16 cellular contexts compared by ENCODE assay signal in the genomic region with DNA sequence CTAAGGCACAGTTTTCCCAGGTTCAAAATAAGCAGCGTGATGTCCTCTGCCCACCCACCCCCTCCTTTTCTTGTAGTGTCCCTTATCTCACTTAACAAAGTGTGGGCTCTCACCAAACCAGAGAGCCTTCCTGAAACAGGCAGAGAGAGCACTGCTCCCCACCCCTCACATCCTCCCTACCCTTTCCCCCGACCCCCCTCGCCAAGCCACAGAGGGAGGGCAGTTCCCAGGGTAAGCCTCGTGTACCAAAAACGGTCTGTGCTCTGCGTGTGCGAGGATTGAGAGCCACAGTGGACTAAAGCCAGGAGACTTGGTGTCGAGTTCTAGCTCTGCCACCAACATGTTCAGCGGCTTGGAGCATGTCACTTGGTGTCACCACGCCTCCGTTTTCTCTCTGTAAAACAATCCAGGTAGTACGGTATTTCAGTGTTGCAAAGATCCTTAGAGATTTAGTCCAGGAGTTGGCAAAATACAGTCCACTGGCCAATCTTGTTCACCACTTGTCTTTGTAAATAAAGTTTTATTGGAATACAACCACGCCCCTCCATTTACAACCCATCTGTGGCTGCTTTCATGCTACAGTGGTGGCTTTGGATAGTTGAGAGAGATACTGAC.
DNase-seq lines count a peak whose midpoint lies in the region; ATAC-seq and TF ChIP-seq lines count a peak whose summit lies in the region.
"Had no signal": no experiment of that assay in that cellular context is flagged by ENCODE, and none has a peak within 500 bp of the region (broad histone marks: within the 10 kb centered on the region; RNA-seq: fewer than 3 reads in every experiment).

No MANE protein-coding gene starts in this region.

- CTCF ChIA-PET in MCF 10A (lab: Yijun Ruan, JAX): interaction anchor here (1.2 kb wide), 1 partner anchor 500 kb away, joined by 3 read pairs; no protein-coding TSS in a partner anchor

- intact Hi-C loops in colonic mucosa (cut with DNase I): no loop called here
- intact Hi-C loops in MCF 10A (cut with micrococcal nuclease): no loop called here

- no peak overlapping the region for H3K27ac Mint-ChIP-seq in MCF 10A (ENCODE audit: low read depth, unreplicated experiment)

- no TSS peak for BruUV-seq in MCF 10A (replicated peaks; lab: Mats Ljungman, UMichigan)

- no peaks in the 10 kb centered on the region for H3K79me1 ChIP-seq in mesendoderm (ENCODE audit: low read length)

- H2BK15ac ChIP-seq in mesendoderm (replicated peaks; ENCODE audit: low read depth): no peak overlapping the region

- no CpG with 5 or more reads among the region's 13 CpGs for WGBS in mesendoderm (ENCODE audit: extremely low coverage, insufficient coverage, low lambda C conversion rate)
- 51 to 59% methylated on average over 13 of the region's 13 CpGs for WGBS in upper lobe of left lung, 2 donors

- no peaks in the 10 kb centered on the region for H3K36me3 Mint-ChIP-seq in MCF 10A (ENCODE audit: insufficient read depth, unreplicated experiment)

- H3K4me1 ChIP-seq in Loucy (ENCODE audit: insufficient read depth, low read length, poor library complexity, severe bottlenecking) (peaks cover 49% of the 10 kb centered on the region), colonic mucosa (peaks cover 3% of the 10 kb centered on the region), mesendoderm (ENCODE audit: control insufficient read depth, low read depth, low read length) (no peaks in the 10 kb centered on the region), upper lobe of left lung (peaks cover 0 to 15% (median 5%) of the 10 kb centered on the region in 4 donors)

- DNase-seq in colonic mucosa (peak; percentile 60), mesendoderm (no peak), upper lobe of left lung (no peak), NCI-H2227 (lab: John Stamatoyannopoulos, UW; ENCODE audit: unreplicated experiment) (no peak), GM10266 (ENCODE audit: extremely low spot score) (no peak), MCF 10A (ENCODE audit: unreplicated experiment) (no peak)
- DNase-seq: activated gamma-delta T cell, DND-41, heart right ventricle, IMR-90, NCI-H1092, NCI-H69 had no signal

- H2AK5ac ChIP-seq in mesendoderm (ENCODE audit: low read length): no peak overlapping the region

- H4K8ac ChIP-seq in mesendoderm (ENCODE audit: low read depth, low read length): no peak overlapping the region

- no peak overlapping the region for H2BK120ac ChIP-seq in mesendoderm (ENCODE audit: low read depth, low read length)

- H3K18ac ChIP-seq in mesendoderm (ENCODE audit: low read length): no peak overlapping the region

- H4K5ac ChIP-seq in mesendoderm (ENCODE audit: low read length): no peak overlapping the region

- H3K9ac ChIP-seq in Loucy (ENCODE audit: low read depth, low read length, poor library complexity, severe bottlenecking) (peak overlapping the region; percentile 57), colonic mucosa (ENCODE audit: low read depth in 2 of 2, low read length in 2 of 2) (peak overlapping the region; percentile 45 to 74), mesendoderm (ENCODE audit: low read length) (no peak overlapping the region)
- H3K9ac ChIP-seq: BLaER1 treated with 17β-estradiol and CSF1 and Interleukin-3, amounts not matched to agents 10 nM and 100 nM had no signal

- TF ChIP-seq EP300 in upper lobe of left lung (IDR thresholded peaks at IDR 0.05): no peak

- H4K20me1 ChIP-seq in Loucy (ENCODE audit: insufficient read depth, low read length, poor library complexity, severe bottlenecking): no peaks in the 10 kb centered on the region
- H4K20me1 ChIP-seq: BLaER1 treated with 17β-estradiol and CSF1 and Interleukin-3, amounts not matched to agents 10 nM and 100 nM had no signal

- TF ChIP-seq CTCF in Loucy (conservative IDR thresholded peaks at IDR 0.05; ENCODE audit: low read length) (no peak), colonic mucosa (IDR thresholded peaks at IDR 0.05) (no peak), upper lobe of left lung (IDR thresholded peaks at IDR 0.05) (no peak), GM10266 (IDR thresholded peaks at IDR 0.05; ENCODE audit: control insufficient read depth, insufficient read depth, low read depth, missing control alignments) (no peak), MCF 10A (IDR thresholded peaks at IDR 0.05; ENCODE audit: unreplicated experiment) (no peak)

- no peak overlapping the region for H3K4ac ChIP-seq in mesendoderm (ENCODE audit: low read depth, low read length)

- H2BK5ac ChIP-seq in mesendoderm (ENCODE audit: low read length): peak overlapping the region; percentile 66

- H3K4me1 Mint-ChIP-seq in MCF 10A (ENCODE audit: insufficient read depth, unreplicated experiment): peaks cover 10% of the 10 kb centered on the region

- H3K27ac ChIP-seq in colonic mucosa (peak overlapping the region; percentile 93), mesendoderm (ENCODE audit: low read depth, low read length) (no peak overlapping the region), upper lobe of left lung (peak overlapping the region in 3 of 4 donors; percentile 57 to 72 (median 62))
- H3K27ac ChIP-seq: RWPE1 had no signal

- no peaks in the 10 kb centered on the region for H3K27me3 ChIP-seq in Loucy (ENCODE audit: insufficient read depth, low read length, poor library complexity, severe bottlenecking)
- H3K27me3 ChIP-seq in colonic mucosa: no peaks in the 10 kb centered on the region
- H3K27me3 ChIP-seq in mesendoderm (ENCODE audit: insufficient read depth, low read length, poor library complexity): no peaks in the 10 kb centered on the region
- H3K27me3 ChIP-seq in upper lobe of left lung: no peaks in the 10 kb centered on the region
- H3K27me3 ChIP-seq: BLaER1 treated with 17β-estradiol and CSF1 and Interleukin-3, amounts not matched to agents 10 nM and 100 nM; heart right ventricle had no signal

- ATAC-seq in upper lobe of left lung (ENCODE audit: low FRiP score in 2 of 2) (peak; percentile 7 to 53), HG02970 (IDR thresholded peaks at IDR 0.05; ENCODE audit: low FRiP score, unreplicated experiment) (no peak)

- H3K9me3 ChIP-seq in Loucy (ENCODE audit: insufficient read depth, low read depth, low read length): no peaks in the 10 kb centered on the region
- H3K9me3 ChIP-seq in colonic mucosa: no peaks in the 10 kb centered on the region
- H3K9me3 ChIP-seq in upper lobe of left lung: no peaks in the 10 kb centered on the region
- H3K9me3 ChIP-seq: heart right ventricle had no signal

- peak overlapping the region; percentile 64 for H2AFZ ChIP-seq in Loucy (ENCODE audit: low read length)

- no peaks in the 10 kb centered on the region for H3K9me3 Mint-ChIP-seq in MCF 10A (ENCODE audit: unreplicated experiment)

- no peaks in the 10 kb centered on the region for H3K9me2 ChIP-seq in Loucy (replicated peaks; ENCODE audit: low read depth, low read length)

- H3F3A ChIP-seq in Loucy (ENCODE audit: low read depth): no peaks in the 10 kb centered on the region

- peak overlapping the region; percentile 73 for H3K56ac ChIP-seq in mesendoderm (ENCODE audit: low read length)

- H3K4me3 ChIP-seq in Loucy (ENCODE audit: low read length, poor library complexity, severe bottlenecking): no peak overlapping the region
- H3K4me3 ChIP-seq in colonic mucosa: no peak overlapping the region
- no peak overlapping the region for H3K4me3 ChIP-seq in mesendoderm (ENCODE audit: low read length)
- peak overlapping the region in 2 of 4 donors; percentile 8 to 28 for H3K4me3 ChIP-seq in upper lobe of left lung
- H3K4me3 ChIP-seq: BLaER1 treated with 17β-estradiol and CSF1 and Interleukin-3, amounts not matched to agents 10 nM and 100 nM had no signal

- peak overlapping the region; percentile 46 for H3K4me2 ChIP-seq in Loucy (ENCODE audit: low read depth, low read length, poor library complexity, severe bottlenecking)
- H3K4me2 ChIP-seq in mesendoderm (ENCODE audit: low read length): no peak overlapping the region

- H3K23ac ChIP-seq in mesendoderm (ENCODE audit: low read length): peak overlapping the region; percentile 54

- no peaks in the 10 kb centered on the region for H3K27me3 Mint-ChIP-seq in MCF 10A (ENCODE audit: insufficient read depth, unreplicated experiment)

- TF ChIP-seq POLR2A in upper lobe of left lung (IDR thresholded peaks at IDR 0.05): no peak

- H3K79me2 ChIP-seq in Loucy (ENCODE audit: insufficient read depth, low read length) (no peaks in the 10 kb centered on the region), mesendoderm (ENCODE audit: control insufficient read depth, insufficient read depth, low read length) (no peaks in the 10 kb centered on the region)

- POLR2A ChIA-PET in MCF 10A (lab: Yijun Ruan, JAX): interaction anchor here (2.2 kb wide), 1 partner anchor 12 kb away, joined by 7 read pairs; no protein-coding TSS in a partner anchor

- no peak overlapping the region for H3K4me3 Mint-ChIP-seq in MCF 10A (ENCODE audit: unreplicated experiment)

- H3K36me3 ChIP-seq in Loucy (ENCODE audit: insufficient read depth, low read length) (no peaks in the 10 kb centered on the region), colonic mucosa (no peaks in the 10 kb centered on the region), mesendoderm (ENCODE audit: control insufficient read depth, insufficient read depth, low read length) (no peaks in the 10 kb centered on the region), upper lobe of left lung (no peaks in the 10 kb centered on the region)
- H3K36me3 ChIP-seq: BLaER1 treated with 17β-estradiol and CSF1 and Interleukin-3, amounts not matched to agents 10 nM and 100 nM; heart right ventricle had no signal
